In the genomic region with DNA sequence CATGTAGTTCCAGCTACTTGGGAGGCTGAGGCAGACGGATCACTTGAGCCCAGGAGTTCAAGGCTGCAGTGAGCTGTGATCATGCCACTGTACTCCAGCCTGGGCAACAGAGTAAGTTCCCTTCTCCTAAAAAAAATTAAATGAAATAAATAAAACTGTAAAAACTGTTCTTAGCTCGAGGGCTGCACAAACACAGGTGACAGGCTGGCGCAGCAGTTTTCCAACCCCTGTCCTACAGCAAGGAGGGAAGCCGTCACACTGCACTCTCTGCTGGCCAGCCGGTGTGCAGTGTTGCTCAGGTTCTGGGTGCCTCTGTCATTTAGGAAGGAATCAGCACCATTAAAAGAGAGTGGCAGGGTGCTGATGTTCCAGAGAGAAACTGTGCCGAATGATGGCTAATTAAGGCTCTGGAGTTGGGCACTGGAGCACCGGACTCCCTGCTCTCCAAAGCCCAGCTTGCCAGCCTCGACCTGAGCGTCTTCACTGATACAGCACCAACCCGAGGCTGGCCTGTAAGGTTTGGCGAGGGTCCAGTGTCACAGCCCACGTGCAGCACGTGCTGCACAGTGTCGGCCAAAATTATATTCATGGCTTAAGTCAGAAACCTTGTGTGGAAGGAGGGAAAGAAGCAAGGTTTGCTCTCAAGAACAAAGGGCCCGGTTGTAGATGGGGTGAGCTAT, we compare ENCODE assay signal across 20 cellular contexts. TPM values are rescaled to one million over a fixed set of nuclear protein-coding genes. Genes with fewer than 3 reads are reported as not detected.
DNase-seq lines count a peak whose midpoint lies in the region; ATAC-seq and TF ChIP-seq lines count a peak whose summit lies in the region.
"Had no signal": no experiment of that assay in that cellular context is flagged by ENCODE, and none has a peak within 500 bp of the region (broad histone marks: within the 10 kb centered on the region; RNA-seq: fewer than 3 reads in every experiment).

No MANE protein-coding gene starts in this region.

- no peak overlapping the region for H3K4me2 ChIP-seq in neuronal stem cell (ENCODE audit: insufficient read depth, low read length, poor library complexity, severe bottlenecking)
- H3K4me2 ChIP-seq: GM23338 had no signal

- H2BK5ac ChIP-seq in neuronal stem cell (ENCODE audit: low read length), result no peak overlapping the region

- H3K4ac ChIP-seq in neuronal stem cell (ENCODE audit: low read length), result no peak overlapping the region

- H3K9ac ChIP-seq in neuronal stem cell (ENCODE audit: low read depth, low read length, poor library complexity), result no peak overlapping the region
- H3K9ac ChIP-seq: BLaER1 had no signal

- H3K23ac ChIP-seq in neuronal stem cell (ENCODE audit: low read depth, low read length, poor library complexity), result no peak overlapping the region

- 69% methylated on average over 15 of the region's 15 CpGs for WGBS in right cardiac atrium
- WGBS in neuronal stem cell (ENCODE audit: extremely low coverage in 2 of 2, insufficient read length in 2 of 2, insufficient replicate concordance in 1 of 2), 2 donors, result no CpG with 5 or more reads among the region's 15 CpGs

- intact Hi-C loops in Right ventricle myocardium inferior (cut with DNase I), result no loop called here
- intact Hi-C loops in right cardiac atrium (cut with DNase I), result no loop called here
- intact Hi-C loops in Right ventricle myocardium superior (cut with DNase I), result no loop called here
- intact Hi-C loops in breast epithelium (cut with DNase I; ENCODE audit: low total_unique reads), result no loop called here

- H2BK15ac ChIP-seq in neuronal stem cell (ENCODE audit: low read length), result peak overlapping the region; percentile 15

- ATAC-seq in Right ventricle myocardium inferior (no peak), right cardiac atrium (no peak), Right ventricle myocardium superior (ENCODE audit: poor library complexity) (no peak)
- ATAC-seq: CD8-positive, alpha-beta T cell; GM12878; GM23338; HCT116 had no signal

- H3K9me3 ChIP-seq in right atrium auricular region (no peaks in the 10 kb centered on the region), right cardiac atrium (ENCODE audit: control insufficient read depth, low read length) (no peaks in the 10 kb centered on the region), neuronal stem cell (replicated peaks in 1 of 2; ENCODE audit: control insufficient read depth in 2 of 2, insufficient read depth in 1 of 2, low read depth in 1 of 2, low read length in 2 of 2) (no peaks in the 10 kb centered on the region), breast epithelium (no peaks in the 10 kb centered on the region)
- H3K9me3 ChIP-seq: Caco-2 had no signal

- no peak overlapping the region for H3K14ac ChIP-seq in neuronal stem cell (ENCODE audit: low read length)

- H2BK120ac ChIP-seq in neuronal stem cell (ENCODE audit: low read depth, low read length), result no peak overlapping the region

- no peak overlapping the region for H3K4me3 ChIP-seq in right atrium auricular region
- H3K4me3 ChIP-seq in right cardiac atrium (ENCODE audit: low read length), result no peak overlapping the region
- no peak overlapping the region for H3K4me3 ChIP-seq in neuronal stem cell (ENCODE audit: low read length in 2 of 2)
- no peak overlapping the region for H3K4me3 ChIP-seq in breast epithelium
- H3K4me3 ChIP-seq: BLaER1, GM12878, GM23338 had no signal

- no peak overlapping the region for H4K91ac ChIP-seq in neuronal stem cell (ENCODE audit: low read depth, low read length, poor library complexity)

- H3K4me1 ChIP-seq in right atrium auricular region (peaks cover 0 to 11% of the 10 kb centered on the region in 2 donors), right cardiac atrium (ENCODE audit: control insufficient read depth, insufficient read depth, low read length) (peaks cover 2% of the 10 kb centered on the region), neuronal stem cell (ENCODE audit: control insufficient read depth in 2 of 2, insufficient read depth in 1 of 2, low read depth in 1 of 2, low read length in 2 of 2) (peaks cover 2 to 3% of the 10 kb centered on the region in 2 donors), breast epithelium (no peaks in the 10 kb centered on the region)
- H3K4me1 ChIP-seq: Caco-2 had no signal

- no peak overlapping the region for H2AFZ ChIP-seq in neuronal stem cell (ENCODE audit: low read length)
- H2AFZ ChIP-seq: GM23338 had no signal

- H3K27me3 ChIP-seq in right atrium auricular region, result no peaks in the 10 kb centered on the region
- no peaks in the 10 kb centered on the region for H3K27me3 ChIP-seq in right cardiac atrium (ENCODE audit: control insufficient read depth, insufficient read depth)
- no peaks in the 10 kb centered on the region for H3K27me3 ChIP-seq in neuronal stem cell (ENCODE audit: control insufficient read depth in 3 of 3, insufficient read depth in 3 of 3, low read depth in 1 of 3, low read length in 3 of 3)
- H3K27me3 ChIP-seq in breast epithelium, result no peaks in the 10 kb centered on the region
- H3K27me3 ChIP-seq: BLaER1 had no signal

- peak; percentile 65 for DNase-seq in Right ventricle myocardium inferior (ENCODE audit: missing footprints)
- no peak for DNase-seq in right atrium auricular region (ENCODE audit: low spot score)
- peak in 2 of 3 donors; percentile 34 to 39 for DNase-seq in right cardiac atrium
- DNase-seq in Right ventricle myocardium superior, result no peak
- DNase-seq in neuronal stem cell (ENCODE audit: low spot score), result no peak
- DNase-seq in breast epithelium (ENCODE audit: low spot score in 2 of 2), result no peak
- DNase-seq: Caco-2; CD4-positive, CD25-positive, alpha-beta regulatory T cell; CD8-positive, alpha-beta T cell; DMS 273 treated with DMSO at 0.1 percent for 48 hours; DMS79; EL; GDM1; H9 had no signal

- TF ChIP-seq CTCF in right atrium auricular region (IDR thresholded peaks at IDR 0.05) (no peak), breast epithelium (IDR thresholded peaks at IDR 0.05) (no peak)

- H4K8ac ChIP-seq in neuronal stem cell (ENCODE audit: low read depth, low read length), result no peak overlapping the region

- no peak overlapping the region for H3K18ac ChIP-seq in neuronal stem cell (ENCODE audit: low read length)

- H3K79me1 ChIP-seq in neuronal stem cell (ENCODE audit: low read depth, low read length), result no peaks in the 10 kb centered on the region

- H3K36me3 ChIP-seq in right atrium auricular region (no peaks in the 10 kb centered on the region), neuronal stem cell (replicated peaks in 1 of 2; ENCODE audit: control insufficient read depth in 2 of 2, insufficient read depth in 2 of 2, low read length in 2 of 2) (no peaks in the 10 kb centered on the region), breast epithelium (no peaks in the 10 kb centered on the region)

- H2AK5ac ChIP-seq in neuronal stem cell (ENCODE audit: low read depth, low read length), result no peak overlapping the region

- H3K27ac ChIP-seq in right atrium auricular region (no peak overlapping the region), right cardiac atrium (ENCODE audit: low read length) (no peak overlapping the region), neuronal stem cell (replicated peaks; ENCODE audit: low read length) (no peak overlapping the region), breast epithelium (no peak overlapping the region)
- H3K27ac ChIP-seq: 22Rv1, BLaER1, C4-2B had no signal

- no peak for TF ChIP-seq POLR2A in breast epithelium (IDR thresholded peaks at IDR 0.05)

- no peak overlapping the region for H2BK12ac ChIP-seq in neuronal stem cell (ENCODE audit: low read length)

RNA-seq across cellular contexts. Expression of gene KCNAB2, which starts 26.4 kb away (rescaled TPM):
- total RNA-seq in Right ventricle myocardium inferior (21.0 TPM), right atrium auricular region (10 to 100 TPM in 1 of 2 donors, 1 to 10 TPM in 1; 9.3 to 14.3 TPM), right cardiac atrium (10 to 100 TPM; 15.4 to 25.6 (median 19.0) TPM), Right ventricle myocardium superior (21.2 TPM), breast epithelium (10 to 100 TPM in 1 of 3 donors, 1 to 10 TPM in 2; 6.9 to 19.8 (median 9.8) TPM)
- polyA plus RNA-seq in right cardiac atrium, result 12.6 TPM
- polyA plus RNA-seq in neuronal stem cell (2013, experiment 1 of 2), result 5.4 TPM
- 6.0 TPM for polyA plus RNA-seq in neuronal stem cell (2013, experiment 2 of 2)

RNA-seq across cellular contexts. Expression of gene NPHP4, which starts 27.1 kb away (rescaled TPM):
- 4.8 TPM for total RNA-seq in Right ventricle myocardium inferior
- total RNA-seq in right atrium auricular region, result 1 to 10 TPM; 3.0 to 4.3 TPM
- total RNA-seq in right cardiac atrium, result 1 to 10 TPM; 4.8 to 6.0 (median 5.4) TPM
- 2.8 TPM for polyA plus RNA-seq in right cardiac atrium
- total RNA-seq in Right ventricle myocardium superior, result 4.3 TPM
- 9.7 TPM for polyA plus RNA-seq in neuronal stem cell (2013, experiment 1 of 2)
- 9.5 TPM for polyA plus RNA-seq in neuronal stem cell (2013, experiment 2 of 2)
- total RNA-seq in breast epithelium, result 10 to 100 TPM in 2 of 3 donors, 1 to 10 TPM in 1; 7.0 to 18.7 (median 18.1) TPM

Comparison
In these comparisons a context has a peak if more than half of its experiments do, and no peak if none do; other contexts are left out.
1. DNase-seq: peak in Right ventricle myocardium inferior (single experiment) and right cardiac atrium (2 of 3); none in right atrium auricular region (single experiment), Right ventricle myocardium superior (single experiment), neuronal stem cell (single experiment) and breast epithelium (0 of 2).